In genomic region chr14:54488646-54489317, GRCh38 we compare ENCODE assay signal across 8 cellular contexts. TPM values are rescaled to one million over a fixed set of nuclear protein-coding genes. Genes with fewer than 3 reads are reported as not detected.
DNase-seq lines count a peak whose midpoint lies in the region; ATAC-seq and TF ChIP-seq lines count a peak whose summit lies in the region.

Gene GMFB (minus strand): TSS chr14:54488980. CDS start chr14:54488927, 53 bp downstream.

- TF ChIP-seq POLR2A in breast epithelium (IDR thresholded peaks at IDR 0.05), result peak; percentile 59

- peaks cover 48% of the 10 kb centered on the region for H3K79me2 ChIP-seq in smooth muscle cell (ENCODE audit: low read depth)

- peaks cover 38% of the 10 kb centered on the region for H4K20me1 ChIP-seq in smooth muscle cell (ENCODE audit: low read depth)

- no peaks in the 10 kb centered on the region for H3K9me3 ChIP-seq in breast epithelium
- no peaks in the 10 kb centered on the region for H3K9me3 ChIP-seq in smooth muscle cell (replicated peaks; ENCODE audit: low read depth)

- peak within 1 kb of the TSS; percentile 94 for H3K4me2 ChIP-seq in smooth muscle cell

- H3K27me3 ChIP-seq in breast epithelium (no peaks in the 10 kb centered on the region), smooth muscle cell (ENCODE audit: low read depth) (no peaks in the 10 kb centered on the region)

- H2AFZ ChIP-seq in smooth muscle cell (ENCODE audit: low read depth), result peak within 1 kb of the TSS; percentile 98

- H3K4me3 ChIP-seq in breast epithelium (peak within 1 kb of the TSS; percentile 77 to 96 (median 93)), smooth muscle cell (peak within 1 kb of the TSS; percentile 98)

- no peaks in the 10 kb centered on the region for H3K36me3 ChIP-seq in breast epithelium
- H3K36me3 ChIP-seq in smooth muscle cell (ENCODE audit: low read depth), result no peaks in the 10 kb centered on the region

- TF ChIP-seq CTCF in VCaP (conservative IDR thresholded peaks at IDR 0.05), result peak; percentile 46
- TF ChIP-seq CTCF in breast epithelium (IDR thresholded peaks at IDR 0.05), result peak in 1 of 3 donors; percentile 30
- peak; percentile 30 for TF ChIP-seq CTCF in smooth muscle cell (IDR thresholded peaks at IDR 0.05; ENCODE audit: borderline replicate concordance, insufficient read depth, poor library complexity, severe bottlenecking)

- H3K4me1 ChIP-seq in breast epithelium (no peaks in the 10 kb centered on the region), smooth muscle cell (ENCODE audit: low read depth) (peaks cover 18% of the 10 kb centered on the region)

- ATAC-seq in GM18873 (IDR thresholded peaks at IDR 0.05; ENCODE audit: low FRiP score, unreplicated experiment), result peak; percentile 84
- ATAC-seq in HG03139 (IDR thresholded peaks at IDR 0.05; ENCODE audit: unreplicated experiment), result peak; percentile 86

- intact Hi-C loops in breast epithelium (cut with DNase I; ENCODE audit: low total_unique reads), result no loop called here

- peak within 1 kb of the TSS; percentile 96 for H3K27ac ChIP-seq in VCaP
- peak within 1 kb of the TSS; percentile 97 to 99 for H3K27ac ChIP-seq in breast epithelium
- H3K27ac ChIP-seq in smooth muscle cell (ENCODE audit: low read depth), result peak within 1 kb of the TSS; percentile 92

- H3K9ac ChIP-seq in smooth muscle cell (ENCODE audit: low read depth), result peak within 1 kb of the TSS; percentile 94

- WGBS in smooth muscle cell (ENCODE audit: low lambda C conversion rate), result 1% methylated on average over 42 of the region's 51 CpGs

- peak; percentile 93 for DNase-seq in AG08395 (ENCODE audit: low spot score)
- DNase-seq in NCI-H2196 treated with DMSO at 0.1 percent for 48 hours (lab: John Stamatoyannopoulos, UW; ENCODE audit: unreplicated experiment), result peak; percentile 85
- DNase-seq in breast epithelium (ENCODE audit: low spot score in 2 of 2), result peak; percentile 87 to 88
- peak; percentile 91 for DNase-seq in iPS-NIHi7 (ENCODE audit: extremely low spot score)
- peak; percentile 58 for DNase-seq in smooth muscle cell (lab: John Stamatoyannopoulos, UW; ENCODE audit: unreplicated experiment)

- peaks cover 10% of the 10 kb centered on the region for H3F3A ChIP-seq in smooth muscle cell (ENCODE audit: low read depth)

RNA-seq across cellular contexts. Expression of gene GMFB, which starts in this region (rescaled TPM):
- total RNA-seq in breast epithelium (10 to 100 TPM; 43.3 to 82.5 (median 64.6) TPM), smooth muscle cell (73.5 and 86.1 TPM in 2 replicates)
- polyA plus RNA-seq in smooth muscle cell, result 25.7 and 26.8 TPM in 2 replicates

Comparison
In these comparisons a context has a peak if more than half of its experiments do, and no peak if none do; other contexts are left out.
1. Peak in every context shown above with its lines: DNase-seq, ATAC-seq, H3K4me3 ChIP-seq and H3K27ac ChIP-seq.